9 cellular contexts compared by ENCODE assay signal in genomic region chr6:107116923-107117417, GRCh38. TPM values are rescaled to one million over a fixed set of nuclear protein-coding genes. Genes with fewer than 3 reads are reported as not detected.
DNase-seq lines count a peak whose midpoint lies in the region; ATAC-seq, FAIRE-seq and TF ChIP-seq lines count a peak whose summit lies in the region.
"Had no signal": no experiment of that assay in that cellular context is flagged by ENCODE, and none has a peak within 500 bp of the region (broad histone marks: within the 10 kb centered on the region; RNA-seq: fewer than 3 reads in every experiment).

No MANE protein-coding gene starts in this region.

- H3F3A ChIP-seq in DOHH2 (ENCODE audit: control insufficient read depth, insufficient read depth), result peaks cover 36% of the 10 kb centered on the region

- H3K27ac Mint-ChIP-seq in activated T-helper 17 cell treated with anti-CD3 and anti-CD28 coated beads, Interleukin-2, amount 50 U/mL, for 72 hours, result no peak overlapping the region
- peak overlapping the region; percentile 91 for H3K27ac Mint-ChIP-seq in mesothelial cell of epicardium

- H3K4me1 ChIP-seq in A549, result peaks cover 10% of the 10 kb centered on the region
- H3K4me1 ChIP-seq in DOHH2 (ENCODE audit: control insufficient read depth, low read length), result peaks cover 62% of the 10 kb centered on the region

- POLR2A ChIA-PET in A549 (lab: Yijun Ruan, JAX), result no interaction called here

- peak overlapping the region; percentile 78 for H3K4me3 Mint-ChIP-seq in activated T-helper 17 cell treated with anti-CD3 and anti-CD28 coated beads, Interleukin-2, amount 50 U/mL, for 72 hours
- peak overlapping the region; percentile 80 for H3K4me3 Mint-ChIP-seq in mesothelial cell of epicardium

- FAIRE-seq in A549 (lab: Jason Lieb, UNC) (no peak), RCC 7860 (lab: Jason Lieb, UNC) (no peak)

- no peaks in the 10 kb centered on the region for H3K27me3 ChIP-seq in DOHH2 (ENCODE audit: control insufficient read depth, low read length)

- no peaks in the 10 kb centered on the region for H3K9me2 ChIP-seq in DOHH2 (replicated peaks; ENCODE audit: control insufficient read depth, low read length)

- TF ChIP-seq EP300 in A549 (IDR thresholded peaks at IDR 0.05), result no peak

- H3K79me2 ChIP-seq in DOHH2 (ENCODE audit: control insufficient read depth, low read length), result peaks cover 16% of the 10 kb centered on the region

- H3K9me3 ChIP-seq in A549, result no peaks in the 10 kb centered on the region
- no peaks in the 10 kb centered on the region for H3K9me3 ChIP-seq in DOHH2 (ENCODE audit: control insufficient read depth, insufficient read depth, low read length)
- H3K9me3 ChIP-seq: left lung had no signal

- H3K36me3 ChIP-seq in DOHH2 (ENCODE audit: control insufficient read depth, low read length), result no peaks in the 10 kb centered on the region
- H3K36me3 ChIP-seq: left lung had no signal

- TF ChIP-seq POLR2A in A549 (IDR thresholded peaks at IDR 0.05; ENCODE audit: low read length), result no peak

- no peaks in the 10 kb centered on the region for H3K4me1 Mint-ChIP-seq in activated T-helper 17 cell treated with anti-CD3 and anti-CD28 coated beads, Interleukin-2, amount 50 U/mL, for 72 hours
- peaks cover 18% of the 10 kb centered on the region for H3K4me1 Mint-ChIP-seq in mesothelial cell of epicardium

- H3K4me2 ChIP-seq in A549 (peak overlapping the region; percentile 81; the same call in 1 of the 3 replicates), DOHH2 (ENCODE audit: low read length) (peak overlapping the region; percentile 88)

- no peaks in the 10 kb centered on the region for H3K9me3 Mint-ChIP-seq in activated T-helper 17 cell treated with anti-CD3 and anti-CD28 coated beads, Interleukin-2, amount 50 U/mL, for 72 hours
- H3K9me3 Mint-ChIP-seq in mesothelial cell of epicardium, result no peaks in the 10 kb centered on the region

- CTCF ChIA-PET in A549 (lab: Yijun Ruan, JAX), result interaction anchor here (1.0 kb wide), 1 partner anchor 88 kb away, joined by 3 read pairs; no protein-coding TSS in a partner anchor

- TF ChIP-seq CTCF in A549 (IDR thresholded peaks at IDR 0.05), result no peak
- TF ChIP-seq CTCF in DOHH2 (IDR thresholded peaks at IDR 0.05; ENCODE audit: low read depth, low read length, poor library complexity, severe bottlenecking), result no peak
- no peak for TF ChIP-seq CTCF in mesothelial cell of epicardium (IDR thresholded peaks at IDR 0.05; ENCODE audit: unreplicated experiment)

- no peak for TF ChIP-seq RAD21 in A549 (conservative IDR thresholded peaks at IDR 0.05 in 1 of 2, IDR thresholded peaks at IDR 0.05 in 1 of 2)

- H4K20me1 ChIP-seq in DOHH2 (ENCODE audit: control insufficient read depth, insufficient read depth, low read depth, low read length), result no peaks in the 10 kb centered on the region

- peaks cover 7% of the 10 kb centered on the region for H3K27me3 Mint-ChIP-seq in activated T-helper 17 cell treated with anti-CD3 and anti-CD28 coated beads, Interleukin-2, amount 50 U/mL, for 72 hours
- H3K27me3 Mint-ChIP-seq in mesothelial cell of epicardium (ENCODE audit: low read depth), result peaks cover 13% of the 10 kb centered on the region

- WGBS in A549 (ENCODE audit: missing lambda C conversion rate), result 78% methylated on average over 7 of the region's 7 CpGs

- DNase-seq in A549 (ENCODE audit: low read depth in 1 of 2, low spot score in 1 of 2), result no peak
- no peak for DNase-seq in mesothelial cell of epicardium (ENCODE audit: low spot score in 2 of 2, unreplicated experiment in 2 of 2)
- no peak for DNase-seq in NCI-H748 (lab: John Stamatoyannopoulos, UW; ENCODE audit: unreplicated experiment)
- no peak for DNase-seq in AML-193 (lab: John Stamatoyannopoulos, UW)
- no peak for DNase-seq in RCC 7860 (ENCODE audit: low spot score)

- ATAC-seq in A549 (no peak), HG02642 (IDR thresholded peaks at IDR 0.05; ENCODE audit: poor library complexity, unreplicated experiment) (no peak)
- no peak for ATAC-seq in activated T-helper 17 cell treated with anti-CD3 and anti-CD28 coated beads, Interleukin-2, amount 50 U/mL, for 72 hours (replicated peaks)

- H3K27ac ChIP-seq in A549 (no peak overlapping the region), DOHH2 (ENCODE audit: low read depth, low read length) (peak overlapping the region; percentile 89)

- H3K4me3 ChIP-seq in A549 (no peak overlapping the region), DOHH2 (ENCODE audit: low read length) (peak overlapping the region; percentile 87)

- no peaks in the 10 kb centered on the region for H3K36me3 Mint-ChIP-seq in activated T-helper 17 cell treated with anti-CD3 and anti-CD28 coated beads, Interleukin-2, amount 50 U/mL, for 72 hours (ENCODE audit: low read depth)
- H3K36me3 Mint-ChIP-seq in mesothelial cell of epicardium, result no peaks in the 10 kb centered on the region

TF ChIP-seq in A549, 52 proteins besides CTCF, POLR2A, EP300 and RAD21:
- TF ChIP-seq MAX (IDR thresholded peaks at IDR 0.05) (no peak), PBX3 (IDR thresholded peaks at IDR 0.05) (no peak), FOSL2 (IDR thresholded peaks at IDR 0.05) (no peak), FOSL2 (CRISPR knock-in tag; IDR thresholded peaks at IDR 0.05) (no peak), MAZ (IDR thresholded peaks at IDR 0.05; ENCODE audit: borderline replicate concordance, low read depth, low read length) (no peak), TP53 (CRISPR knock-in tag; IDR thresholded peaks at IDR 0.05) (no peak)
- TF ChIP-seq, protein P1, sequence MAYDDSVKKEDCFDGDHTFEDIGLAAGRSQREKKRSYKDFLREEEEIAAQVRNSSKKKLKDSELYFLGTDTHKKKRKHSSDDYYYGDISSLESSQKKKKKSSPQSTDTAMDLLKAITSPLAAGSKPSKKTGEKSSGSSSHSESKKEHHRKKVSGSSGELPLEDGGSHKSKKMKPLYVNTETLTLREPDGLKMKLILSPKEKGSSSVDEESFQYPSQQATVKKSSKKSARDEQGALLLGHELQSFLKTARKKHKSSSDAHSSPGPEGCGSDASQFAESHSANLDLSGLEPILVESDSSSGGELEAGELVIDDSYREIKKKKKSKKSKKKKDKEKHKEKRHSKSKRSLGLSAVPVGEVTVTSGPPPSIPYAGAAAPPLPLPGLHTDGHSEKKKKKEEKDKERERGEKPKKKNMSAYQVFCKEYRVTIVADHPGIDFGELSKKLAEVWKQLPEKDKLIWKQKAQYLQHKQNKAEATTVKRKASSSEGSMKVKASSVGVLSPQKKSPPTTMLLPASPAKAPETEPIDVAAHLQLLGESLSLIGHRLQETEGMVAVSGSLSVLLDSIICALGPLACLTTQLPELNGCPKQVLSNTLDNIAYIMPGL (CRISPR knock-in tag; IDR thresholded peaks at IDR 0.05; ENCODE audit: borderline replicate concordance), result no peak
TF ChIP-seq in A549: peak in this region for 0.

RNA-seq across cellular contexts. Expression of gene BEND3, which starts 1.7 kb away (rescaled TPM):
- polyA plus RNA-seq in A549 (2011; rRNA removed) (2.2 and 2.7 TPM in 2 replicates), A549 (2017; fragmentation: RNase III; extraction: RNeasy Plus Mini Kit Qiagen cat#74134 plus additional on column Dnase treatment) (2.3 to 2.7 TPM (median 2.4 TPM) in 3 replicates)
- 2.1 and 2.9 TPM in 2 replicates for polyA plus RNA-seq in A549 (2012; cell fraction: cytosol; rRNA removed)
- polyA plus RNA-seq in A549 (2012; cell fraction: nucleus; rRNA removed), result 4.4 and 4.7 TPM in 2 replicates
- 6.4 and 6.5 TPM in 2 replicates for polyA minus RNA-seq in A549 (2011; rRNA and poly(A)+ RNA removed)
- 1 to 10 TPM; 4.4 to 5.1 TPM for total RNA-seq in activated T-helper 17 cell treated with anti-CD3 and anti-CD28 coated beads, Interleukin-2, amount 50 U/mL, for 72 hours
- total RNA-seq in mesothelial cell of epicardium, result 10.3 to 10.5 TPM (median 10.4 TPM) in 3 replicates
